In genomic region chr17:8125196-8125946, GRCh38 we compare ENCODE assay signal across 1 cellular context.
TF ChIP-seq lines count a peak whose summit lies in the region.

No MANE protein-coding gene starts in this region.

TF ChIP-seq in GM12878, 131 proteins besides CTCF, POLR2A, EP300 and RAD21 (continued from another document and continues in another):
- TF ChIP-seq ZNF687 (IDR thresholded peaks at IDR 0.05) (0 out of 2 replicates have a peak, but pooled peaks have one; percentile 28), CHD1 (IDR thresholded peaks at IDR 0.05; ENCODE audit: low read depth, low read length) (no peak), MTA3 (IDR thresholded peaks at IDR 0.05; ENCODE audit: borderline replicate concordance, low read length) (no peak), FOXM1 (IDR thresholded peaks at IDR 0.05; ENCODE audit: low read depth, low read length) (no peak), RFX5 (IDR thresholded peaks at IDR 0.05; ENCODE audit: low read depth, low read length) (no peak), TCF7 (IDR thresholded peaks at IDR 0.05; ENCODE audit: borderline replicate concordance) (no peak; the same call in 1 of the 2 replicates), ESRRA (IDR thresholded peaks at IDR 0.05; ENCODE audit: low read length) (0 out of 2 replicates have a peak, but pooled peaks have one; percentile 16), NFXL1 (IDR thresholded peaks at IDR 0.05; ENCODE audit: borderline replicate concordance) (no peak), POU2F2 (IDR thresholded peaks at IDR 0.05; ENCODE audit: borderline replicate concordance, low read depth, low read length) (peak; percentile 69; the same call in 2 of the 3 replicates), ZNF622 (IDR thresholded peaks at IDR 0.05) (no peak), MYB (IDR thresholded peaks at IDR 0.05; ENCODE audit: borderline replicate concordance, low read depth, low read length) (no peak), SIN3A (IDR thresholded peaks at IDR 0.05; ENCODE audit: low read depth, low read length) (0 out of 2 replicates have a peak, but pooled peaks have one; percentile 57), CEBPZ (IDR thresholded peaks at IDR 0.05; ENCODE audit: low read depth, low read length) (no peak), FOXK2 (IDR thresholded peaks at IDR 0.05) (no peak), BMI1 (IDR thresholded peaks at IDR 0.05; ENCODE audit: borderline replicate concordance) (no peak), ATF3 (IDR thresholded peaks at IDR 0.05; ENCODE audit: borderline replicate concordance, extremely low read depth, low read depth, low read length) (no peak), STAT1 (conservative IDR thresholded peaks at IDR 0.05) (no peak), BCL3 (IDR thresholded peaks at IDR 0.05; ENCODE audit: borderline replicate concordance, insufficient read depth, low read depth, low read length, poor library complexity, severe bottlenecking) (no peak), NBN (IDR thresholded peaks at IDR 0.05) (no peak), ZNF384 (IDR thresholded peaks at IDR 0.05; ENCODE audit: borderline replicate concordance, low read depth, low read length) (no peak), RBBP5 (conservative IDR thresholded peaks at IDR 0.05) (no peak), TARDBP (IDR thresholded peaks at IDR 0.05; ENCODE audit: borderline replicate concordance) (peak; percentile 98), SIX5 (IDR thresholded peaks at IDR 0.05; ENCODE audit: low read depth, low read length, severe bottlenecking) (no peak), JUNB (IDR thresholded peaks at IDR 0.05) (no peak), MXI1 (IDR thresholded peaks at IDR 0.05; ENCODE audit: low read depth, low read length) (no peak), SREBF2 (IDR thresholded peaks at IDR 0.05; ENCODE audit: low read length) (peak; percentile 97), RAD51 (IDR thresholded peaks at IDR 0.05) (no peak), RB1 (IDR thresholded peaks at IDR 0.05; ENCODE audit: borderline replicate concordance) (peak; percentile 49; the same call in 1 of the 2 replicates), HDAC2 (IDR thresholded peaks at IDR 0.05) (no peak), YBX1 (IDR thresholded peaks at IDR 0.05) (no peak), DPF2 (IDR thresholded peaks at IDR 0.05) (peak; percentile 49; the same call in 1 of the 2 replicates), ETV6 (conservative IDR thresholded peaks at IDR 0.05 in 1 of 2, IDR thresholded peaks at IDR 0.05 in 1 of 2; ENCODE audit: borderline replicate concordance in 1 of 2, low read depth in 1 of 2) (no peak), MEF2B (IDR thresholded peaks at IDR 0.05; ENCODE audit: partially characterized antibody, poor library complexity, severe bottlenecking) (no peak), ZNF24 (IDR thresholded peaks at IDR 0.05) (peak; percentile 99), BCL11A (IDR thresholded peaks at IDR 0.05; ENCODE audit: low read depth, low read length) (no peak)
- TF ChIP-seq, protein P1, sequence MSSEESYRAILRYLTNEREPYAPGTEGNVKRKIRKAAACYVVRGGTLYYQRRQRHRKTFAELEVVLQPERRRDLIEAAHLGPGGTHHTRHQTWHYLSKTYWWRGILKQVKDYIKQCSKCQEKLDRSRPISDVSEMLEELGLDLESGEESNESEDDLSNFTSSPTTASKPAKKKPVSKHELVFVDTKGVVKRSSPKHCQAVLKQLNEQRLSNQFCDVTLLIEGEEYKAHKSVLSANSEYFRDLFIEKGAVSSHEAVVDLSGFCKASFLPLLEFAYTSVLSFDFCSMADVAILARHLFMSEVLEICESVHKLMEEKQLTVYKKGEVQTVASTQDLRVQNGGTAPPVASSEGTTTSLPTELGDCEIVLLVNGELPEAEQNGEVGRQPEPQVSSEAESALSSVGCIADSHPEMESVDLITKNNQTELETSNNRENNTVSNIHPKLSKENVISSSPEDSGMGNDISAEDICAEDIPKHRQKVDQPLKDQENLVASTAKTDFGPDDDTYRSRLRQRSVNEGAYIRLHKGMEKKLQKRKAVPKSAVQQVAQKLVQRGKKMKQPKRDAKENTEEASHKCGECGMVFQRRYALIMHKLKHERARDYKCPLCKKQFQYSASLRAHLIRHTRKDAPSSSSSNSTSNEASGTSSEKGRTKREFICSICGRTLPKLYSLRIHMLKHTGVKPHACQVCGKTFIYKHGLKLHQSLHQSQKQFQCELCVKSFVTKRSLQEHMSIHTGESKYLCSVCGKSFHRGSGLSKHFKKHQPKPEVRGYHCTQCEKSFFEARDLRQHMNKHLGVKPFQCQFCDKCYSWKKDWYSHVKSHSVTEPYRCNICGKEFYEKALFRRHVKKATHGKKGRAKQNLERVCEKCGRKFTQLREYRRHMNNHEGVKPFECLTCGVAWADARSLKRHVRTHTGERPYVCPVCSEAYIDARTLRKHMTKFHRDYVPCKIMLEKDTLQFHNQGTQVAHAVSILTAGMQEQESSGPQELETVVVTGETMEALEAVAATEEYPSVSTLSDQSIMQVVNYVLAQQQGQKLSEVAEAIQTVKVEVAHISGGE (CRISPR knock-in tag; IDR thresholded peaks at IDR 0.05): peak; percentile 48
- TF ChIP-seq, protein P2, sequence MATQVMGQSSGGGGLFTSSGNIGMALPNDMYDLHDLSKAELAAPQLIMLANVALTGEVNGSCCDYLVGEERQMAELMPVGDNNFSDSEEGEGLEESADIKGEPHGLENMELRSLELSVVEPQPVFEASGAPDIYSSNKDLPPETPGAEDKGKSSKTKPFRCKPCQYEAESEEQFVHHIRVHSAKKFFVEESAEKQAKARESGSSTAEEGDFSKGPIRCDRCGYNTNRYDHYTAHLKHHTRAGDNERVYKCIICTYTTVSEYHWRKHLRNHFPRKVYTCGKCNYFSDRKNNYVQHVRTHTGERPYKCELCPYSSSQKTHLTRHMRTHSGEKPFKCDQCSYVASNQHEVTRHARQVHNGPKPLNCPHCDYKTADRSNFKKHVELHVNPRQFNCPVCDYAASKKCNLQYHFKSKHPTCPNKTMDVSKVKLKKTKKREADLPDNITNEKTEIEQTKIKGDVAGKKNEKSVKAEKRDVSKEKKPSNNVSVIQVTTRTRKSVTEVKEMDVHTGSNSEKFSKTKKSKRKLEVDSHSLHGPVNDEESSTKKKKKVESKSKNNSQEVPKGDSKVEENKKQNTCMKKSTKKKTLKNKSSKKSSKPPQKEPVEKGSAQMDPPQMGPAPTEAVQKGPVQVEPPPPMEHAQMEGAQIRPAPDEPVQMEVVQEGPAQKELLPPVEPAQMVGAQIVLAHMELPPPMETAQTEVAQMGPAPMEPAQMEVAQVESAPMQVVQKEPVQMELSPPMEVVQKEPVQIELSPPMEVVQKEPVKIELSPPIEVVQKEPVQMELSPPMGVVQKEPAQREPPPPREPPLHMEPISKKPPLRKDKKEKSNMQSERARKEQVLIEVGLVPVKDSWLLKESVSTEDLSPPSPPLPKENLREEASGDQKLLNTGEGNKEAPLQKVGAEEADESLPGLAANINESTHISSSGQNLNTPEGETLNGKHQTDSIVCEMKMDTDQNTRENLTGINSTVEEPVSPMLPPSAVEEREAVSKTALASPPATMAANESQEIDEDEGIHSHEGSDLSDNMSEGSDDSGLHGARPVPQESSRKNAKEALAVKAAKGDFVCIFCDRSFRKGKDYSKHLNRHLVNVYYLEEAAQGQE (IDR thresholded peaks at IDR 0.05; ENCODE audit: low read depth, low read length): no peak
- TF ChIP-seq, protein P3, sequence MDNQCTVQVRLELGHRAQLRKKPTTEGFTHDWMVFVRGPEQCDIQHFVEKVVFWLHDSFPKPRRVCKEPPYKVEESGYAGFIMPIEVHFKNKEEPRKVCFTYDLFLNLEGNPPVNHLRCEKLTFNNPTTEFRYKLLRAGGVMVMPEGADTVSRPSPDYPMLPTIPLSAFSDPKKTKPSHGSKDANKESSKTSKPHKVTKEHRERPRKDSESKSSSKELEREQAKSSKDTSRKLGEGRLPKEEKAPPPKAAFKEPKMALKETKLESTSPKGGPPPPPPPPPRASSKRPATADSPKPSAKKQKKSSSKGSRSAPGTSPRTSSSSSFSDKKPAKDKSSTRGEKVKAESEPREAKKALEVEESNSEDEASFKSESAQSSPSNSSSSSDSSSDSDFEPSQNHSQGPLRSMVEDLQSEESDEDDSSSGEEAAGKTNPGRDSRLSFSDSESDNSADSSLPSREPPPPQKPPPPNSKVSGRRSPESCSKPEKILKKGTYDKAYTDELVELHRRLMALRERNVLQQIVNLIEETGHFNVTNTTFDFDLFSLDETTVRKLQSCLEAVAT (IDR thresholded peaks at IDR 0.05): peak; percentile 53; the same call in 1 of the 2 replicates
- TF ChIP-seq, protein P4, sequence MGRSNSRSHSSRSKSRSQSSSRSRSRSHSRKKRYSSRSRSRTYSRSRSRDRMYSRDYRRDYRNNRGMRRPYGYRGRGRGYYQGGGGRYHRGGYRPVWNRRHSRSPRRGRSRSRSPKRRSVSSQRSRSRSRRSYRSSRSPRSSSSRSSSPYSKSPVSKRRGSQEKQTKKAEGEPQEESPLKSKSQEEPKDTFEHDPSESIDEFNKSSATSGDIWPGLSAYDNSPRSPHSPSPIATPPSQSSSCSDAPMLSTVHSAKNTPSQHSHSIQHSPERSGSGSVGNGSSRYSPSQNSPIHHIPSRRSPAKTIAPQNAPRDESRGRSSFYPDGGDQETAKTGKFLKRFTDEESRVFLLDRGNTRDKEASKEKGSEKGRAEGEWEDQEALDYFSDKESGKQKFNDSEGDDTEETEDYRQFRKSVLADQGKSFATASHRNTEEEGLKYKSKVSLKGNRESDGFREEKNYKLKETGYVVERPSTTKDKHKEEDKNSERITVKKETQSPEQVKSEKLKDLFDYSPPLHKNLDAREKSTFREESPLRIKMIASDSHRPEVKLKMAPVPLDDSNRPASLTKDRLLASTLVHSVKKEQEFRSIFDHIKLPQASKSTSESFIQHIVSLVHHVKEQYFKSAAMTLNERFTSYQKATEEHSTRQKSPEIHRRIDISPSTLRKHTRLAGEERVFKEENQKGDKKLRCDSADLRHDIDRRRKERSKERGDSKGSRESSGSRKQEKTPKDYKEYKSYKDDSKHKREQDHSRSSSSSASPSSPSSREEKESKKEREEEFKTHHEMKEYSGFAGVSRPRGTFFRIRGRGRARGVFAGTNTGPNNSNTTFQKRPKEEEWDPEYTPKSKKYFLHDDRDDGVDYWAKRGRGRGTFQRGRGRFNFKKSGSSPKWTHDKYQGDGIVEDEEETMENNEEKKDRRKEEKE (IDR thresholded peaks at IDR 0.05): no peak
